In genomic region chr9:88988796-88989641, GRCh38 we compare ENCODE assay signal across 9 cellular contexts. TPM values are rescaled to one million over a fixed set of nuclear protein-coding genes. Genes with fewer than 3 reads are reported as not detected.
A peak's percentile ranks its signal among the peaks of the same experiment; 100 is the strongest.
DNase-seq lines count a peak whose midpoint lies in the region; ATAC-seq and TF ChIP-seq lines count a peak whose summit lies in the region.
"Had no signal": no experiment of that assay in that cellular context is flagged by ENCODE, and none has a peak within 500 bp of the region (broad histone marks: within the 10 kb centered on the region; RNA-seq: fewer than 3 reads in every experiment).

No MANE protein-coding gene starts in this region.

- peaks cover 28% of the 10 kb centered on the region for H3K27me3 Mint-ChIP-seq in activated CD8-positive, alpha-beta T cell treated with anti-CD3 and anti-CD28 coated beads, Interleukin-2, amount 10 ng/mL, durations not matched to agents 7 days and 5 days (ENCODE audit: low read depth)

- H3K79me2 ChIP-seq in hepatocyte, result peaks cover 26% of the 10 kb centered on the region

- no peak overlapping the region for H3K4me3 Mint-ChIP-seq in activated CD8-positive, alpha-beta T cell treated with anti-CD3 and anti-CD28 coated beads, Interleukin-2, amount 10 ng/mL, durations not matched to agents 7 days and 5 days

- no peaks in the 10 kb centered on the region for H3K9me2 ChIP-seq in hepatocyte (replicated peaks; ENCODE audit: insufficient read depth)

- TF ChIP-seq CTCF in A673 (conservative IDR thresholded peaks at IDR 0.05; ENCODE audit: low read depth, low read length), result no peak
- TF ChIP-seq CTCF in hepatocyte (IDR thresholded peaks at IDR 0.05; ENCODE audit: poor library complexity), result no peak

- WGBS in hepatocyte (ENCODE audit: low lambda C conversion rate, missing lambda C conversion rate), result 53% methylated on average over 7 of the region's 7 CpGs

- BruUV-seq in A673 (replicated peaks; lab: Mats Ljungman, UMichigan), result no TSS peak

- no peaks in the 10 kb centered on the region for H3K36me3 Mint-ChIP-seq in activated CD8-positive, alpha-beta T cell treated with anti-CD3 and anti-CD28 coated beads, Interleukin-2, amount 10 ng/mL, durations not matched to agents 7 days and 5 days (ENCODE audit: low read depth)
- H3K36me3 Mint-ChIP-seq: IgD-negative memory B cell had no signal

- ATAC-seq in GM19463 (IDR thresholded peaks at IDR 0.05; ENCODE audit: unreplicated experiment), result peak; percentile 66
- ATAC-seq in activated CD8-positive, alpha-beta T cell treated with anti-CD3 and anti-CD28 coated beads, Interleukin-2, amount 10 ng/mL, durations not matched to agents 7 days and 5 days, result peak; percentile 48
- ATAC-seq in GM18502 (IDR thresholded peaks at IDR 0.05; ENCODE audit: poor library complexity, unreplicated experiment), result no peak
- no peak for ATAC-seq in GM18873 (IDR thresholded peaks at IDR 0.05; ENCODE audit: low FRiP score, unreplicated experiment)

- CTCF ChIA-PET in A673 (lab: Charles Lee), result no interaction called here
- CTCF ChIA-PET in activated CD8-positive, alpha-beta T cell treated with anti-CD3 and anti-CD28 coated beads, Interleukin-2, amount 10 ng/mL, durations not matched to agents 7 days and 5 days (lab: Charles Lee), result interaction anchor here (0.6 to 1.6 kb wide), 3 partner anchors 66 to 831 kb away, joined by 3 to 4 read pairs (median 3); no protein-coding TSS in a partner anchor

- peaks cover 40% of the 10 kb centered on the region for H3K4me1 ChIP-seq in A673 (ENCODE audit: insufficient read depth, low read length, poor library complexity, severe bottlenecking)
- H3K4me1 ChIP-seq in hepatocyte (ENCODE audit: insufficient read depth), result peaks cover 27% of the 10 kb centered on the region

- no peaks in the 10 kb centered on the region for H3K9me3 Mint-ChIP-seq in activated CD8-positive, alpha-beta T cell treated with anti-CD3 and anti-CD28 coated beads, Interleukin-2, amount 10 ng/mL, durations not matched to agents 7 days and 5 days (ENCODE audit: insufficient read depth)

- no peaks in the 10 kb centered on the region for H3K27me3 ChIP-seq in A673 (replicated peaks; ENCODE audit: insufficient read depth, low read depth, low read length, poor library complexity)
- H3K27me3 ChIP-seq in hepatocyte, result no peaks in the 10 kb centered on the region

- H3K9me3 ChIP-seq in A673 (ENCODE audit: low read depth, low read length, poor library complexity, severe bottlenecking) (no peaks in the 10 kb centered on the region), hepatocyte (ENCODE audit: low read depth) (no peaks in the 10 kb centered on the region)

- no peak overlapping the region for H2AFZ ChIP-seq in hepatocyte

- H3K27ac Mint-ChIP-seq in activated CD8-positive, alpha-beta T cell treated with anti-CD3 and anti-CD28 coated beads, Interleukin-2, amount 10 ng/mL, durations not matched to agents 7 days and 5 days, result no peak overlapping the region
- H3K27ac Mint-ChIP-seq: IgD-negative memory B cell had no signal

- no peak overlapping the region for H3K4me3 ChIP-seq in A673 (ENCODE audit: low read depth, low read length, poor library complexity, severe bottlenecking)
- no peak overlapping the region for H3K4me3 ChIP-seq in hepatocyte

- H4K20me1 ChIP-seq in hepatocyte (ENCODE audit: insufficient read depth, poor library complexity, severe bottlenecking), result no peaks in the 10 kb centered on the region

- POLR2A ChIA-PET in A673 (lab: Charles Lee; ENCODE audit: low non-redundant PET), result no interaction called here
- POLR2A ChIA-PET in activated CD8-positive, alpha-beta T cell treated with anti-CD3 and anti-CD28 coated beads, Interleukin-2, amount 10 ng/mL, durations not matched to agents 7 days and 5 days (lab: Charles Lee), result no interaction called here

- DNase-seq in A673 (ENCODE audit: low spot score) (peak; percentile 77), hepatocyte (ENCODE audit: low spot score) (no peak), OCI-M1 (lab: John Stamatoyannopoulos, UW) (no peak), NCI-H1417 (lab: John Stamatoyannopoulos, UW) (no peak)
- no peak for DNase-seq in activated CD8-positive, alpha-beta T cell treated with anti-CD3 and anti-CD28 coated beads, Interleukin-2, amount 10 ng/mL, durations not matched to agents 7 days and 5 days

- intact Hi-C loops in A673 (cut with micrococcal nuclease; ENCODE audit: unreplicated experiment), result no loop called here

- H3K4me1 Mint-ChIP-seq in activated CD8-positive, alpha-beta T cell treated with anti-CD3 and anti-CD28 coated beads, Interleukin-2, amount 10 ng/mL, durations not matched to agents 7 days and 5 days (ENCODE audit: low read depth), result peaks cover 16% of the 10 kb centered on the region

- H3K4me2 ChIP-seq in hepatocyte, result peak overlapping the region; percentile 24

- H3K36me3 ChIP-seq in A673 (ENCODE audit: insufficient read depth, low read length, poor library complexity, severe bottlenecking), result no peaks in the 10 kb centered on the region
- H3K36me3 ChIP-seq in hepatocyte (replicated peaks; ENCODE audit: insufficient read depth, low read depth), result no peaks in the 10 kb centered on the region

- peak overlapping the region; percentile 47 for H3K27ac ChIP-seq in A673 (ENCODE audit: low read depth, low read length, poor library complexity, severe bottlenecking)
- H3K27ac ChIP-seq in hepatocyte, result peak overlapping the region; percentile 44

RNA-seq across cellular contexts. Expression of gene S1PR3, which starts 2.2 kb away (rescaled TPM):
- total RNA-seq in A673 (2021) (42.9 and 50.9 TPM in 2 replicates), hepatocyte (46.1 and 48.6 TPM in 2 replicates)
- total RNA-seq in activated CD8-positive, alpha-beta T cell treated with anti-CD3 and anti-CD28 coated beads, Interleukin-2, amount 10 ng/mL, durations not matched to agents 7 days and 5 days, result not detected
- 13.2 and 21.4 TPM in 2 replicates for polyA plus RNA-seq in hepatocyte
- polyA plus RNA-seq: IgD-negative memory B cell had no signal

Comparison
In these comparisons a context has a peak if more than half of its experiments do, and no peak if none do; other contexts are left out.
1. ATAC-seq: peak in GM19463 (single experiment) and activated CD8-positive, alpha-beta T cell treated with anti-CD3 and anti-CD28 coated beads, Interleukin-2, amount 10 ng/mL, durations not matched to agents 7 days and 5 days (single experiment); none in GM18502 (single experiment) and GM18873 (single experiment).
2. RNA of gene S1PR3, which starts 2.2 kb away (total RNA-seq): 46.1 to 48.6 TPM in hepatocyte and 42.9 to 50.9 TPM in A673; not detected in activated CD8-positive, alpha-beta T cell treated with anti-CD3 and anti-CD28 coated beads, Interleukin-2, amount 10 ng/mL, durations not matched to agents 7 days and 5 days; every median in the first group is over 10 times any median in the second.